In genomic region chr6:82246370-82246769, GRCh38 we compare ENCODE assay signal across 8 cellular contexts. TPM values are rescaled to one million over a fixed set of nuclear protein-coding genes. Genes with fewer than 3 reads are reported as not detected.
DNase-seq lines count a peak whose midpoint lies in the region; ATAC-seq and TF ChIP-seq lines count a peak whose summit lies in the region.

No MANE protein-coding gene starts in this region.

- peaks cover 6% of the 10 kb centered on the region for H3K27me3 Mint-ChIP-seq in neural progenitor cell (ENCODE audit: insufficient read depth, low read depth)

- H3K9ac ChIP-seq in neural progenitor cell, result no peak overlapping the region

- H2AFZ ChIP-seq in neural progenitor cell (replicated peaks), result no peak overlapping the region

- H4K20me1 ChIP-seq in neural progenitor cell (ENCODE audit: low read depth), result peaks cover 5% of the 10 kb centered on the region

- ATAC-seq in left lobe of liver (no peak), GM21529 (IDR thresholded peaks at IDR 0.05; ENCODE audit: unreplicated experiment) (no peak)

- no peaks in the 10 kb centered on the region for H3K36me3 ChIP-seq in effector memory CD4-positive, alpha-beta T cell (ENCODE audit: control insufficient read depth, insufficient read depth, low read length)
- H3K36me3 ChIP-seq in neural progenitor cell, result no peaks in the 10 kb centered on the region

- no peak for TF ChIP-seq CTCF in C4-2B (conservative IDR thresholded peaks at IDR 0.05)
- no peak for TF ChIP-seq CTCF in NB4 (IDR thresholded peaks at IDR 0.05; ENCODE audit: low read depth, low read length)
- TF ChIP-seq CTCF in neural progenitor cell (IDR thresholded peaks at IDR 0.05), result no peak

- peaks cover 56% of the 10 kb centered on the region for H3K79me2 ChIP-seq in neural progenitor cell (ENCODE audit: low read depth)

- no peaks in the 10 kb centered on the region for H3K9me3 ChIP-seq in effector memory CD4-positive, alpha-beta T cell (ENCODE audit: control insufficient read depth, low read length)
- no peaks in the 10 kb centered on the region for H3K9me3 ChIP-seq in neural progenitor cell (ENCODE audit: low read depth)

- peak overlapping the region; percentile 98 for H3K27ac Mint-ChIP-seq in neural progenitor cell

- H3K27ac ChIP-seq in C4-2B (peak overlapping the region; percentile 87; the same call in 1 of the 2 replicates), neural progenitor cell (no peak overlapping the region)
- peak overlapping the region; percentile 76 for H3K27ac ChIP-seq in effector memory CD4-positive, alpha-beta T cell (ENCODE audit: insufficient read depth, low read length, poor library complexity, severe bottlenecking)

- peaks cover 14% of the 10 kb centered on the region for H3K9me3 Mint-ChIP-seq in neural progenitor cell

- peaks cover 34% of the 10 kb centered on the region for H3K4me1 Mint-ChIP-seq in neural progenitor cell

- peak overlapping the region; percentile 94 for H3K4me3 ChIP-seq in NB4 (ENCODE audit: low read depth, low read length)
- H3K4me3 ChIP-seq in effector memory CD4-positive, alpha-beta T cell (ENCODE audit: insufficient read depth, low read depth, low read length, poor library complexity, severe bottlenecking), result peak overlapping the region; percentile 74
- peak overlapping the region; percentile 77 for H3K4me3 ChIP-seq in neural progenitor cell

- H3K4me3 Mint-ChIP-seq in neural progenitor cell, result peak overlapping the region; percentile 98

- no peak for TF ChIP-seq POLR2A in NB4 (IDR thresholded peaks at IDR 0.05; ENCODE audit: extremely low read depth, insufficient read length)

- DNase-seq in NB4 (ENCODE audit: low read depth) (no peak), neural progenitor cell (ENCODE audit: low spot score) (no peak), left lobe of liver (ENCODE audit: low spot score) (no peak), NCI-H524 (lab: John Stamatoyannopoulos, UW) (no peak), Kasumi-1 (lab: John Stamatoyannopoulos, UW) (no peak)
- DNase-seq in effector memory CD4-positive, alpha-beta T cell, result no peak

- H3K4me2 ChIP-seq in neural progenitor cell, result peak overlapping the region; percentile 91

- H3K4me1 ChIP-seq in effector memory CD4-positive, alpha-beta T cell (ENCODE audit: control insufficient read depth, insufficient read depth, low read length, poor library complexity, severe bottlenecking), result peaks cover 15% of the 10 kb centered on the region
- H3K4me1 ChIP-seq in neural progenitor cell, result peaks cover 22% of the 10 kb centered on the region

- H3K27me3 ChIP-seq in effector memory CD4-positive, alpha-beta T cell (replicated peaks; ENCODE audit: control insufficient read depth, insufficient read depth, low read length, poor library complexity, severe bottlenecking), result no peaks in the 10 kb centered on the region
- no peaks in the 10 kb centered on the region for H3K27me3 ChIP-seq in neural progenitor cell

- peaks cover 32% of the 10 kb centered on the region for H3K36me3 Mint-ChIP-seq in neural progenitor cell

- H3F3A ChIP-seq in neural progenitor cell (ENCODE audit: low read depth), result peaks cover 28% of the 10 kb centered on the region

RNA-seq across cellular contexts. Expression of gene IBTK, which starts 1.2 kb away (rescaled TPM):
- 19.5 and 33.7 TPM in 2 replicates for total RNA-seq in neural progenitor cell (ENCODE audit: low replicate concordance)
- total RNA-seq in left lobe of liver, result 27.7 TPM
